Comparison of ENCODE assay signal across 1 cellular context in genomic region chr19:49580264-49581006, GRCh38.
TF ChIP-seq lines count a peak whose summit lies in the region.

A gene with protein sequence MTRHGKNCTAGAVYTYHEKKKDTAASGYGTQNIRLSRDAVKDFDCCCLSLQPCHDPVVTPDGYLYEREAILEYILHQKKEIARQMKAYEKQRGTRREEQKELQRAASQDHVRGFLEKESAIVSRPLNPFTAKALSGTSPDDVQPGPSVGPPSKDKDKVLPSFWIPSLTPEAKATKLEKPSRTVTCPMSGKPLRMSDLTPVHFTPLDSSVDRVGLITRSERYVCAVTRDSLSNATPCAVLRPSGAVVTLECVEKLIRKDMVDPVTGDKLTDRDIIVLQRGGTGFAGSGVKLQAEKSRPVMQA (minus strand): TSS chr19:49580556. CDS start chr19:49560691, 19,865 bp downstream.

TF ChIP-seq in K562, 482 proteins besides CTCF, POLR2A, EP300 and RAD21 (continued from another document):
- TF ChIP-seq CREB1 (IDR thresholded peaks at IDR 0.05) (no peak; the same call in 1 of the 2 replicates), CREB1 (CRISPR knock-in tag; IDR thresholded peaks at IDR 0.05) (peak; percentile 78), ASH1L (IDR thresholded peaks at IDR 0.05; ENCODE audit: borderline replicate concordance, low read depth, partially characterized antibody) (peak; percentile 81), ZNF518B (CRISPR knock-in tag; IDR thresholded peaks at IDR 0.05) (no peak), TEAD4 (IDR thresholded peaks at IDR 0.05; ENCODE audit: low read length) (peak; percentile 36), TEAD4 (CRISPR knock-in tag; IDR thresholded peaks at IDR 0.05; ENCODE audit: borderline replicate concordance) (no peak), ZKSCAN1 (IDR thresholded peaks at IDR 0.05; ENCODE audit: low read depth, low read length) (peak; percentile 58), ZNF431 (CRISPR knock-in tag; IDR thresholded peaks at IDR 0.05) (no peak), NRF1 (conservative IDR thresholded peaks at IDR 0.05 in 1 of 2, IDR thresholded peaks at IDR 0.05 in 1 of 2) (peak in 1 of 2 experiments; percentile 21; a peak in 1 of 4 replicates), TAF7 (tag; IDR thresholded peaks at IDR 0.05) (peak; percentile 81), CCNT2 (IDR thresholded peaks at IDR 0.05; ENCODE audit: borderline replicate concordance, extremely low read depth, insufficient read length, low read depth, low read length) (peak; percentile 26), ARID2 (IDR thresholded peaks at IDR 0.05) (no peak), SPI1 (IDR thresholded peaks at IDR 0.05; ENCODE audit: borderline replicate concordance, low read depth, low read length) (peak; percentile 86), KDM5B (IDR thresholded peaks at IDR 0.05; ENCODE audit: insufficient replicate concordance, low read depth, low read length) (peak; percentile 99), HMGXB4 (CRISPR knock-in tag; IDR thresholded peaks at IDR 0.05) (no peak), SRSF1 (IDR thresholded peaks at IDR 0.05; ENCODE audit: low read depth, low read length) (no peak), NCOA1 (IDR thresholded peaks at IDR 0.05; ENCODE audit: low read depth) (peak; percentile 99), RBFOX2 (IDR thresholded peaks at IDR 0.05; ENCODE audit: low read depth, low read length) (peak; percentile 93), STAG1 (CRISPR knock-in tag; IDR thresholded peaks at IDR 0.05; ENCODE audit: borderline replicate concordance) (no peak), ZNF408 (CRISPR knock-in tag; IDR thresholded peaks at IDR 0.05; ENCODE audit: low read depth) (no peak), ZZZ3 (IDR thresholded peaks at IDR 0.05) (0 out of 2 replicates have a peak, but pooled peaks have one; percentile 50), ZEB2 (IDR thresholded peaks at IDR 0.05) (peak; percentile 99), TCF7 (IDR thresholded peaks at IDR 0.05; ENCODE audit: borderline replicate concordance) (peak; percentile 75; the same call in 1 of the 2 replicates), ATF7 (IDR thresholded peaks at IDR 0.05) (peak; percentile 79; the same call in 1 of the 2 replicates)
- TF ChIP-seq, protein P1, sequence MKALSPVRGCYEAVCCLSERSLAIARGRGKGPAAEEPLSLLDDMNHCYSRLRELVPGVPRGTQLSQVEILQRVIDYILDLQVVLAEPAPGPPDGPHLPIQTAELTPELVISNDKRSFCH (CRISPR knock-in tag; IDR thresholded peaks at IDR 0.05): no peak
- TF ChIP-seq, protein P1 (tag; IDR thresholded peaks at IDR 0.05): peak; percentile 62; the same call in 1 of the 2 replicates
- TF ChIP-seq, protein P2, sequence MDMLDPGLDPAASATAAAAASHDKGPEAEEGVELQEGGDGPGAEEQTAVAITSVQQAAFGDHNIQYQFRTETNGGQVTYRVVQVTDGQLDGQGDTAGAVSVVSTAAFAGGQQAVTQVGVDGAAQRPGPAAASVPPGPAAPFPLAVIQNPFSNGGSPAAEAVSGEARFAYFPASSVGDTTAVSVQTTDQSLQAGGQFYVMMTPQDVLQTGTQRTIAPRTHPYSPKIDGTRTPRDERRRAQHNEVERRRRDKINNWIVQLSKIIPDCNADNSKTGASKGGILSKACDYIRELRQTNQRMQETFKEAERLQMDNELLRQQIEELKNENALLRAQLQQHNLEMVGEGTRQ (CRISPR knock-in tag; IDR thresholded peaks at IDR 0.05): no peak
- TF ChIP-seq, protein P3, sequence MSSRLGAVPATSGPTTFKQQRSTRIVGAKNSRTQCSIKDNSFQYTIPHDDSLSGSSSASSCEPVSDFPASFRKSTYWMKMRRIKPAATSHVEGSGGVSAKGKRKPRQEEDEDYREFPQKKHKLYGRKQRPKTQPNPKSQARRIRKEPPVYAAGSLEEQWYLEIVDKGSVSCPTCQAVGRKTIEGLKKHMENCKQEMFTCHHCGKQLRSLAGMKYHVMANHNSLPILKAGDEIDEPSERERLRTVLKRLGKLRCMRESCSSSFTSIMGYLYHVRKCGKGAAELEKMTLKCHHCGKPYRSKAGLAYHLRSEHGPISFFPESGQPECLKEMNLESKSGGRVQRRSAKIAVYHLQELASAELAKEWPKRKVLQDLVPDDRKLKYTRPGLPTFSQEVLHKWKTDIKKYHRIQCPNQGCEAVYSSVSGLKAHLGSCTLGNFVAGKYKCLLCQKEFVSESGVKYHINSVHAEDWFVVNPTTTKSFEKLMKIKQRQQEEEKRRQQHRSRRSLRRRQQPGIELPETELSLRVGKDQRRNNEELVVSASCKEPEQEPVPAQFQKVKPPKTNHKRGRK (tag; IDR thresholded peaks at IDR 0.05): peak; percentile 55; the same call in 1 of the 2 replicates
